Comparison of ENCODE assay signal across 10 cellular contexts in genomic region chr9:33567776-33568175, GRCh38. TPM values are rescaled to one million over a fixed set of nuclear protein-coding genes. Genes with fewer than 3 reads are reported as not detected.
DNase-seq lines count a peak whose midpoint lies in the region; ATAC-seq, FAIRE-seq and TF ChIP-seq lines count a peak whose summit lies in the region.
"Not testable (repeated sequence)": the region's sequence is repeated elsewhere in the genome, so short reads cannot be mapped to it uniquely, and the experiment has no call there.
"Had no signal": no experiment of that assay in that cellular context is flagged by ENCODE, and none has a peak within 500 bp of the region (broad histone marks: within the 10 kb centered on the region; RNA-seq: fewer than 3 reads in every experiment).

No MANE protein-coding gene starts in this region.

- H3F3A ChIP-seq in GM23338 (replicated peaks; ENCODE audit: low read depth) = not testable (repeated sequence)

- dilution Hi-C loops in keratinocyte (cut with MboI; ENCODE audit: extremely low pct_ligation_motif_present, low sequenced_read_pairs) = not testable (repeated sequence)

- TF ChIP-seq EP300 in A549 (IDR thresholded peaks at IDR 0.05) = not testable (repeated sequence)

- H2AFZ ChIP-seq in GM23338; keratinocyte (ENCODE audit: control insufficient read depth, low read length): not testable (repeated sequence)

- not testable (repeated sequence) for TF ChIP-seq CTCF in A549 (IDR thresholded peaks at IDR 0.05); GM23338 (conservative IDR thresholded peaks at IDR 0.05; ENCODE audit: low read depth in 2 of 2); keratinocyte (optimal IDR thresholded peaks at IDR 0.05 in 1 of 3, IDR thresholded peaks at IDR 0.05 in 1 of 3, conservative IDR thresholded peaks at IDR 0.05 in 1 of 3; ENCODE audit: extremely low read depth in 1 of 3, insufficient read depth in 2 of 3, low read length in 3 of 3); thyroid gland (IDR thresholded peaks at IDR 0.05)

- not testable (repeated sequence) for TF ChIP-seq POLR2A in A549 (IDR thresholded peaks at IDR 0.05; ENCODE audit: low read length); thyroid gland (IDR thresholded peaks at IDR 0.05)

- not testable (repeated sequence) for DNase-seq in A549 (ENCODE audit: low read depth in 1 of 2, low spot score in 1 of 2); GM23338 (ENCODE audit: low spot score); activated naive CD8-positive, alpha-beta T cell treated with anti-CD3 and anti-CD28 coated beads, Interleukin-2, amount 50 U/mL, for 24 hours; keratinocyte (ENCODE audit: low read depth, low spot score)
- peak; percentile 61 to 67 for DNase-seq in thyroid gland

- not testable (repeated sequence) for H3K9me3 ChIP-seq in A549; keratinocyte (ENCODE audit: control insufficient read depth, low read depth, low read length); thyroid gland

- H3K4me3 Mint-ChIP-seq in GM23338; activated naive CD8-positive, alpha-beta T cell treated with anti-CD3 and anti-CD28 coated beads, Interleukin-2, amount 50 U/mL, for 24 hours: not testable (repeated sequence)

- not testable (repeated sequence) for H4K20me1 ChIP-seq in GM23338 (replicated peaks; ENCODE audit: insufficient read depth); keratinocyte (ENCODE audit: control insufficient read depth, extremely low read depth, insufficient read depth, low read length)

- FAIRE-seq in A549 (lab: Jason Lieb, UNC) (peak; percentile 18), keratinocyte (lab: Jason Lieb, UNC) (peak; percentile 29)

- H3K4me2 ChIP-seq in A549; keratinocyte (ENCODE audit: control insufficient read depth, extremely low read depth, insufficient read depth, low read depth, low read length): not testable (repeated sequence)
- H3K4me2 ChIP-seq in GM23338 = 0 out of 2 replicates have a peak overlapping the region, but pooled peaks have one; percentile 49

- H3K4me1 Mint-ChIP-seq in GM23338 = peaks cover 15% of the 10 kb centered on the region
- not testable (repeated sequence) for H3K4me1 Mint-ChIP-seq in activated naive CD8-positive, alpha-beta T cell treated with anti-CD3 and anti-CD28 coated beads, Interleukin-2, amount 50 U/mL, for 24 hours

- intact Hi-C loops in thyroid gland (cut with DNase I) = not testable (repeated sequence)

- not testable (repeated sequence) for H3K36me3 Mint-ChIP-seq in GM23338 (ENCODE audit: low read depth); activated naive CD8-positive, alpha-beta T cell treated with anti-CD3 and anti-CD28 coated beads, Interleukin-2, amount 50 U/mL, for 24 hours (ENCODE audit: low read depth)

- not testable (repeated sequence) for H3K9ac ChIP-seq in keratinocyte (ENCODE audit: control insufficient read depth, extremely low read depth, insufficient read depth, low read length)

- CTCF ChIA-PET in A549 (lab: Yijun Ruan, JAX) = not testable (repeated sequence)

- not testable (repeated sequence) for H3K36me3 ChIP-seq in GM23338 (ENCODE audit: insufficient read depth); keratinocyte (ENCODE audit: control insufficient read depth in 2 of 2, extremely low read depth in 1 of 2, insufficient read depth in 2 of 2, low read length in 2 of 2); thyroid gland

- not testable (repeated sequence) for H3K27ac ChIP-seq in A549; GM23338 (ENCODE audit: low read depth); keratinocyte (ENCODE audit: control insufficient read depth, insufficient read depth, low read length)
- peak overlapping the region in 1 of 3 donors; percentile 41 for H3K27ac ChIP-seq in thyroid gland

- not testable (repeated sequence) for H3K9me1 ChIP-seq in keratinocyte (ENCODE audit: control insufficient read depth, extremely low read depth, insufficient read depth, low read length)

- not testable (repeated sequence) for TF ChIP-seq RAD21 in A549 (conservative IDR thresholded peaks at IDR 0.05 in 1 of 2, IDR thresholded peaks at IDR 0.05 in 1 of 2)

- ATAC-seq in A549; GM23338; activated naive CD8-positive, alpha-beta T cell treated with anti-CD3 and anti-CD28 coated beads, Interleukin-2, amount 50 U/mL, for 24 hours: not testable (repeated sequence)

- not testable (repeated sequence) for H3K4me1 ChIP-seq in A549; keratinocyte (ENCODE audit: control insufficient read depth, extremely low read depth, insufficient read depth, low read length); thyroid gland
- H3K4me1 ChIP-seq in GM23338 (ENCODE audit: insufficient read depth) = peaks cover 20% of the 10 kb centered on the region

- not testable (repeated sequence) for H3K9me3 Mint-ChIP-seq in GM23338; activated naive CD8-positive, alpha-beta T cell treated with anti-CD3 and anti-CD28 coated beads, Interleukin-2, amount 50 U/mL, for 24 hours

- POLR2A ChIA-PET in A549 (lab: Yijun Ruan, JAX) = not testable (repeated sequence)

- H3K4me3 ChIP-seq in A549; GM23338; keratinocyte (ENCODE audit: control insufficient read depth in 2 of 3, extremely low read depth in 1 of 3, insufficient read depth in 2 of 3, low read depth in 1 of 3, low read length in 3 of 3); thyroid gland (replicated peaks in 1 of 3): not testable (repeated sequence)

- not testable (repeated sequence) for H3K27me3 ChIP-seq in GM23338 (ENCODE audit: insufficient read depth); keratinocyte (ENCODE audit: control insufficient read depth, extremely low read depth, insufficient read depth, low read length); thyroid gland

- not testable (repeated sequence) for H3K27ac Mint-ChIP-seq in GM23338
- H3K27ac Mint-ChIP-seq in activated naive CD8-positive, alpha-beta T cell treated with anti-CD3 and anti-CD28 coated beads, Interleukin-2, amount 50 U/mL, for 24 hours = peak overlapping the region; percentile 11

- H3K27me3 Mint-ChIP-seq in GM23338 (ENCODE audit: insufficient read depth, low read depth, poor library complexity) = not testable (repeated sequence)
- peaks cover 16% of the 10 kb centered on the region for H3K27me3 Mint-ChIP-seq in activated naive CD8-positive, alpha-beta T cell treated with anti-CD3 and anti-CD28 coated beads, Interleukin-2, amount 50 U/mL, for 24 hours

- not testable (repeated sequence) for H3K79me2 ChIP-seq in GM23338 (replicated peaks; ENCODE audit: insufficient read depth); keratinocyte (ENCODE audit: control insufficient read depth, insufficient read depth, low read length)

- H3K9me2 ChIP-seq in GM23338 (ENCODE audit: insufficient read depth) = not testable (repeated sequence)

RNA-seq across cellular contexts. Expression of gene ANKRD18B, which starts 43.7 kb away (rescaled TPM):
- polyA plus RNA-seq in A549 (2011; rRNA removed) = 11.3 and 12.6 TPM in 2 replicates
- polyA plus RNA-seq in A549 (2012; cell fraction: cytosol; rRNA removed) = 2.4 and 2.6 TPM in 2 replicates
- polyA plus RNA-seq in A549 (2012; cell fraction: nucleus; rRNA removed) = 1.5 and 2.4 TPM in 2 replicates
- 4.2 to 5.6 TPM (median 4.6 TPM) in 3 replicates for polyA plus RNA-seq in A549 (2017; fragmentation: RNase III; extraction: RNeasy Plus Mini Kit Qiagen cat#74134 plus additional on column Dnase treatment)
- polyA minus RNA-seq in A549 (2011; rRNA and poly(A)+ RNA removed) = 8.6 and 11.4 TPM in 2 replicates
- total RNA-seq in GM23338 (2014; rRNA removed; shearing (Covaris generic)) = 4.1 and 6.4 TPM in 2 replicates
- polyA plus RNA-seq in GM23338 (2016; fragmentation: Nextera tagmentation; extraction: Ambion mirVana) = 9.2 and 12.4 TPM in 2 replicates
- polyA plus RNA-seq in keratinocyte = 1.1 to 16.9 TPM (median 2.9 TPM) in 3 replicates
- polyA plus RNA-seq in keratinocyte (2011; ENCODE audit: low read depth) = 9.1 TPM
- 1.2 and 20.5 TPM in 2 replicates for polyA plus RNA-seq in keratinocyte (2011; cell fraction: cytosol; rRNA removed)
- polyA plus RNA-seq in keratinocyte (2011; cell fraction: nucleus; rRNA removed) = 9.4 and 15.1 TPM in 2 replicates
- 4.1 and 5.1 TPM in 2 replicates for polyA plus RNA-seq in keratinocyte (2012; ENCODE audit: low replicate concordance)
- polyA minus RNA-seq in keratinocyte = 0.49 to 5.2 TPM (median 1.2 TPM) in 3 replicates
- 1.3 TPM for polyA minus RNA-seq in keratinocyte (2011; cell fraction: cytosol; rRNA and poly(A)+ RNA removed)
- 4.1 and 7.8 TPM in 2 replicates for polyA minus RNA-seq in keratinocyte (2011; cell fraction: nucleus; rRNA and poly(A)+ RNA removed)
- 10 to 100 TPM in 1 of 4 donors, 1 to 10 TPM in 1, under 1 TPM in 2; 0.59 to 12.4 (median 1.5) TPM for total RNA-seq in thyroid gland
- total RNA-seq: A673; CD4-positive, CD25-positive, alpha-beta regulatory T cell had no signal
- polyA plus RNA-seq: CD14-positive monocyte; CD4-positive, alpha-beta memory T cell; CD4-positive, CD25-positive, alpha-beta regulatory T cell; CD8-positive, alpha-beta memory T cell had no signal
